11 cellular contexts compared by ENCODE assay signal in the genomic region with DNA sequence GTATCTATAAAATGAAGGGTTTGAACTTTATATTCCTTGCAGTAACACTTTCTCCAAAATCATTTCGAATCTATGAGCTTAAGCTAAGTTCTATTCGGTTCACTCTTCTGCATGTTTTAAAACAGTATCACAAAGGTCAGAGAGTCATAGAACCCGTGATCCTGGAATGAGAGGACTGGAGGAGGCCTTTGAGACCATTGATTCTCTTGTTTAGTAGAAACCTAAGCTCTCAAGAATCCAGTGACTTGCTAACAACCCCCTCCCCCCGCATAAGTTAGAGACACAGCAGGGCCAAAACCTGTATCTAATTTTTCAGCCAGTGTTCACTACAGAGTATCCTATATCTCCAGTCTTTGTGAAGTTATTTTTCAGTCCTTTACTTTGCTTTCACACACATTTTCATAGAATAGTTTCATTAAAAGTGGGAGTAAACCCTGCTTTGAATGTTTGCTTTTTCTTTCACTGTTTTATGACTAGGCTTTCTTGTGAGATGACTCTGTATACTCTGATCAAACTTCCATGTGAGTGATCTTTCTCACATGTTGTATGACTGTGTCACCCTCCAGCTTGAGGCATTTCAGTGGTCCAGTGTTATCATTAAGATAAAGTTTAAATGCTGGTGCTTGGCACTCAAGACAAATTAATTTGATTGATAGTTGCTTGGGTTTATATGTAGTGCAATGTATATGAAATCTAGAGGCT.
DNase-seq lines count a peak whose midpoint lies in the region; ATAC-seq and TF ChIP-seq lines count a peak whose summit lies in the region.
"Had no signal": no experiment of that assay in that cellular context is flagged by ENCODE, and none has a peak within 500 bp of the region (broad histone marks: within the 10 kb centered on the region; RNA-seq: fewer than 3 reads in every experiment).

No MANE protein-coding gene starts in this region.

- peak overlapping the region; percentile 31 for H3K27ac Mint-ChIP-seq in activated B cell treated with CpG ODN at 0.5 μM for 24 hours
- H3K27ac Mint-ChIP-seq in stimulated activated naive CD8-positive, alpha-beta T cell treated with anti-CD3 and anti-CD28 coated beads, Interleukin-15, Interleukin-2, amounts not matched to agents 100 ng/mL and 50 ng/mL, for 24 hours: peak overlapping the region; percentile 2

- no peaks in the 10 kb centered on the region for H3K9me3 Mint-ChIP-seq in activated T-cell treated with anti-CD3 and anti-CD28 coated beads, Interleukin-2, amount 50 U/mL, for 4 hours
- H3K9me3 Mint-ChIP-seq in activated B cell treated with CpG ODN at 0.5 μM for 24 hours: no peaks in the 10 kb centered on the region
- no peaks in the 10 kb centered on the region for H3K9me3 Mint-ChIP-seq in stimulated activated naive CD8-positive, alpha-beta T cell treated with anti-CD3 and anti-CD28 coated beads, Interleukin-15, Interleukin-2, amounts not matched to agents 100 ng/mL and 50 ng/mL, for 24 hours

- TF ChIP-seq CTCF in activated B cell treated with CpG ODN at 0.5 μM for 24 hours (IDR thresholded peaks at IDR 0.05): no peak

- peaks cover 62% of the 10 kb centered on the region for H3K4me1 Mint-ChIP-seq in activated T-cell treated with anti-CD3 and anti-CD28 coated beads, Interleukin-2, amount 50 U/mL, for 4 hours (ENCODE audit: low read depth)
- H3K4me1 Mint-ChIP-seq in activated B cell treated with CpG ODN at 0.5 μM for 24 hours: peaks cover 26% of the 10 kb centered on the region
- peaks cover 79% of the 10 kb centered on the region for H3K4me1 Mint-ChIP-seq in stimulated activated naive CD8-positive, alpha-beta T cell treated with anti-CD3 and anti-CD28 coated beads, Interleukin-15, Interleukin-2, amounts not matched to agents 100 ng/mL and 50 ng/mL, for 24 hours (ENCODE audit: low read depth)

- DNase-seq in activated T-cell treated with anti-CD3 and anti-CD28 coated beads, Interleukin-2, amount 50 U/mL, for 4 hours: no peak
- no peak for DNase-seq in activated T-cell treated with anti-CD3 and anti-CD28 coated beads, Interleukin-2, amount 50 U/mL, for 48 hours
- no peak for DNase-seq in activated B cell treated with CpG ODN at 0.5 μM for 24 hours
- no peak for DNase-seq in HUDEP-2 (lab: John Stamatoyannopoulos, UW; ENCODE audit: unreplicated experiment in 76 of 76)
- no peak for DNase-seq in AG20443 (ENCODE audit: low spot score)
- DNase-seq: NCI-H146, nucleus accumbens, SHP77 had no signal

- peak; percentile 88 to 91 for ATAC-seq in activated T-cell treated with anti-CD3 and anti-CD28 coated beads, Interleukin-2, amount 50 U/mL, for 4 hours
- ATAC-seq in HG02870 (IDR thresholded peaks at IDR 0.05; ENCODE audit: unreplicated experiment) (peak; percentile 90), activated B cell treated with CpG ODN at 0.5 μM for 24 hours (ENCODE audit: low read depth) (no peak), HG02763 (IDR thresholded peaks at IDR 0.05; ENCODE audit: unreplicated experiment) (no peak)

- POLR2A ChIA-PET in activated B cell treated with CpG ODN at 0.5 μM for 24 hours (lab: Charles Lee): interaction anchor here (0.6 to 0.7 kb wide), 2 partner anchors 83 to 109 kb away, joined by 3 read pairs; no protein-coding TSS in a partner anchor

- H3K4me3 Mint-ChIP-seq in activated T-cell treated with anti-CD3 and anti-CD28 coated beads, Interleukin-2, amount 50 U/mL, for 4 hours: no peak overlapping the region
- no peak overlapping the region for H3K4me3 Mint-ChIP-seq in activated B cell treated with CpG ODN at 0.5 μM for 24 hours
- H3K4me3 Mint-ChIP-seq in stimulated activated naive CD8-positive, alpha-beta T cell treated with anti-CD3 and anti-CD28 coated beads, Interleukin-15, Interleukin-2, amounts not matched to agents 100 ng/mL and 50 ng/mL, for 24 hours: no peak overlapping the region

- CTCF ChIA-PET in activated B cell treated with CpG ODN at 0.5 μM for 24 hours (lab: Charles Lee): interaction anchor here (1.7 to 23.5 kb wide), 3 partner anchors 16 to 190 kb away, joined by 6 to 437 read pairs (median 9); no protein-coding TSS in a partner anchor

- H3K36me3 Mint-ChIP-seq in activated T-cell treated with anti-CD3 and anti-CD28 coated beads, Interleukin-2, amount 50 U/mL, for 4 hours (ENCODE audit: insufficient read depth): peaks cover 1% of the 10 kb centered on the region
- H3K36me3 Mint-ChIP-seq in activated B cell treated with CpG ODN at 0.5 μM for 24 hours (ENCODE audit: low read depth): no peaks in the 10 kb centered on the region
- no peaks in the 10 kb centered on the region for H3K36me3 Mint-ChIP-seq in stimulated activated naive CD8-positive, alpha-beta T cell treated with anti-CD3 and anti-CD28 coated beads, Interleukin-15, Interleukin-2, amounts not matched to agents 100 ng/mL and 50 ng/mL, for 24 hours (ENCODE audit: low read depth)

- intact Hi-C loops in activated B cell treated with CpG ODN at 0.5 μM for 24 hours (cut with micrococcal nuclease): loop anchor here (10.0 kb wide), 1 partner anchor 1194 kb away; no protein-coding TSS in a partner anchor

- H3K27me3 Mint-ChIP-seq in activated T-cell treated with anti-CD3 and anti-CD28 coated beads, Interleukin-2, amount 50 U/mL, for 4 hours (ENCODE audit: low read depth): no peaks in the 10 kb centered on the region
- H3K27me3 Mint-ChIP-seq in activated B cell treated with CpG ODN at 0.5 μM for 24 hours: no peaks in the 10 kb centered on the region
- H3K27me3 Mint-ChIP-seq in stimulated activated naive CD8-positive, alpha-beta T cell treated with anti-CD3 and anti-CD28 coated beads, Interleukin-15, Interleukin-2, amounts not matched to agents 100 ng/mL and 50 ng/mL, for 24 hours: no peaks in the 10 kb centered on the region

Comparison
In these comparisons a context has a peak if more than half of its experiments do, and no peak if none do; other contexts are left out.
1. ATAC-seq: peak in activated T-cell treated with anti-CD3 and anti-CD28 coated beads, Interleukin-2, amount 50 U/mL, for 4 hours (2 of 2) and HG02870 (single experiment); none in activated B cell treated with CpG ODN at 0.5 μM for 24 hours (single experiment) and HG02763 (single experiment).